11 cellular contexts compared by ENCODE assay signal in the genomic region with DNA sequence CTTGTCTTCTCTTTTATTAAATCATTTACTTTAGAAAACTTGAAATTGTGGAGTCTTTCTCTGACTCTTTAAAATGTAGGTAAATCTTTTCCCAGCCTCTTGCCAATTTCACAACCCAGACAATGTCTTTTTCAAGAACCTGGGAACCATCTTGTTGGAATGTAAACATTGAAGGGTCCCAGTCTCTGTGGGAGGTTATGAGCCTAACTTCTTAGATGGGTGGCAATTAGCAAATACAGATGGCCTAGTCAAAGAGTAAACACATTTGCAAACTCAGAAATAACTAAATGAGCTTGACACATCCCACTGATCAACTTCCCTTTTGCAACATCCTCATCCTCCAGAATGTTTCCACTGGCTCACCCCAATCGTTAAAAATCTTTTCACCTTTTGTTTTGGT.
"Had no signal": no experiment of that assay in that cellular context is flagged by ENCODE, and none has a peak within 500 bp of the region (broad histone marks: within the 10 kb centered on the region; RNA-seq: fewer than 3 reads in every experiment).

No MANE protein-coding gene starts in this region.

- H3K27ac Mint-ChIP-seq: activated CD4-positive, alpha-beta T cell treated with anti-CD3 and anti-CD28 coated beads for 36 hours; activated naive CD4-positive, alpha-beta T cell treated with anti-CD3 and anti-CD28 coated beads, Interleukin-2, amount 50 U/mL, for 72 hours; effector memory CD8-positive, alpha-beta T cell had no signal

- H3K4me1 Mint-ChIP-seq: activated CD4-positive, alpha-beta T cell treated with anti-CD3 and anti-CD28 coated beads for 36 hours had no signal

- H3K36me3 Mint-ChIP-seq: activated naive CD4-positive, alpha-beta T cell treated with anti-CD3 and anti-CD28 coated beads, Interleukin-2, amount 50 U/mL, for 72 hours had no signal

- H3K4me3 Mint-ChIP-seq: activated CD4-positive, alpha-beta T cell treated with anti-CD3 and anti-CD28 coated beads for 36 hours; effector memory CD8-positive, alpha-beta T cell; neural crest cell had no signal

- DNase-seq: activated CD4-positive, alpha-beta T cell treated with anti-CD3 and anti-CD28 coated beads for 36 hours; activated CD4-positive, alpha-beta T cell treated with anti-CD3 and anti-CD28 coated beads, Interleukin-2, amount 50 U/mL, for 48 hours; activated gamma-delta T cell; adrenal gland; effector memory CD8-positive, alpha-beta T cell; kidney; stimulated activated naive CD8-positive, alpha-beta T cell treated with anti-CD3 and anti-CD28 coated beads, Interleukin-15, Interleukin-2, amounts not matched to agents 100 U/mL and 50 U/mL, for 24 hours; substantia nigra had no signal

- ATAC-seq: activated CD4-positive, alpha-beta T cell treated with anti-CD3 and anti-CD28 coated beads for 36 hours; activated naive CD4-positive, alpha-beta T cell treated with anti-CD3 and anti-CD28 coated beads, Interleukin-2, amount 50 U/mL, for 72 hours; effector memory CD8-positive, alpha-beta T cell; left lobe of liver; stimulated activated naive CD8-positive, alpha-beta T cell treated with anti-CD3 and anti-CD28 coated beads, Interleukin-15, Interleukin-2, amounts not matched to agents 100 U/mL and 50 U/mL, for 24 hours had no signal

- H3K27me3 Mint-ChIP-seq: activated CD4-positive, alpha-beta T cell treated with anti-CD3 and anti-CD28 coated beads for 36 hours; effector memory CD8-positive, alpha-beta T cell had no signal
